ENCODE assay signal across 10 cellular contexts in genomic region chr12:131885543-131886057, GRCh38.
"Had no signal": no experiment of that assay in that cellular context is flagged by ENCODE, and none has a peak within 500 bp of the region (broad histone marks: within the 10 kb centered on the region; RNA-seq: fewer than 3 reads in every experiment).

No MANE protein-coding gene starts in this region.

- H3K9ac ChIP-seq: KMS-11 had no signal

- H3K4me3 ChIP-seq: GM23338 had no signal

- H2AFZ ChIP-seq: GM23338 had no signal

- FAIRE-seq: H1, H54 had no signal

- H3K4me2 ChIP-seq: GM23338, KMS-11 had no signal

- ATAC-seq: GM23338 had no signal

- H3K27ac ChIP-seq: HL-60, KMS-11 had no signal

- DNase-seq: H9, HCEC 1CT, HFFc6, IMR-90, KBM-7 had no signal
